In genomic region chr7:138001529-138002095, GRCh38 we compare ENCODE assay signal across 1 cellular context.
TF ChIP-seq lines count a peak whose summit lies in the region.

CREB3L2 (minus strand) TSS chr7:138002086; CDS start chr7:138001705, 381 bp downstream.

TF ChIP-seq in HepG2, 621 proteins besides CTCF, POLR2A, EP300 and RAD21 (continued from another document and continues in another):
- peak; percentile 39; the same call in 1 of the 2 replicates for TF ChIP-seq ZNF510 (CRISPR knock-in tag; IDR thresholded peaks at IDR 0.05; ENCODE audit: low read depth)
- TF ChIP-seq NR2C2 (CRISPR knock-in tag; IDR thresholded peaks at IDR 0.05; ENCODE audit: borderline replicate concordance) = peak; percentile 50; the same call in 1 of the 2 replicates
- TF ChIP-seq ZNF773 (CRISPR knock-in tag; IDR thresholded peaks at IDR 0.05; ENCODE audit: borderline replicate concordance) = no peak
- no peak for TF ChIP-seq ZNF570 (CRISPR knock-in tag; IDR thresholded peaks at IDR 0.05; ENCODE audit: borderline replicate concordance)
- no peak for TF ChIP-seq FUBP1 (CRISPR knock-in tag; IDR thresholded peaks at IDR 0.05; ENCODE audit: borderline replicate concordance)
- no peak for TF ChIP-seq SNRNP70 (IDR thresholded peaks at IDR 0.05; ENCODE audit: low read depth, low read length)
- TF ChIP-seq EED (CRISPR knock-in tag; IDR thresholded peaks at IDR 0.05) = peak; percentile 78; the same call in 1 of the 2 replicates
- TF ChIP-seq HOMEZ (CRISPR knock-in tag; IDR thresholded peaks at IDR 0.05; ENCODE audit: low read depth) = no peak
- no peak for TF ChIP-seq E2F5 (CRISPR knock-in tag; conservative IDR thresholded peaks at IDR 0.05)
- 0 out of 2 replicates have a peak, but pooled peaks have one; percentile 29 for TF ChIP-seq ZNF609 (CRISPR knock-in tag; IDR thresholded peaks at IDR 0.05; ENCODE audit: borderline replicate concordance)
- no peak for TF ChIP-seq ZNF879 (CRISPR knock-in tag; IDR thresholded peaks at IDR 0.05)
- no peak; the same call in 1 of the 2 replicates for TF ChIP-seq GABPB1 (CRISPR knock-in tag; IDR thresholded peaks at IDR 0.05)
- TF ChIP-seq ZNF331 (CRISPR knock-in tag; IDR thresholded peaks at IDR 0.05) = 0 out of 2 replicates have a peak, but pooled peaks have one; percentile 13
- no peak for TF ChIP-seq ZNF572 (CRISPR knock-in tag; IDR thresholded peaks at IDR 0.05)
- no peak for TF ChIP-seq HMGA1 (CRISPR knock-in tag; conservative IDR thresholded peaks at IDR 0.05)
- TF ChIP-seq TGIF2 (CRISPR knock-in tag; IDR thresholded peaks at IDR 0.05) = peak; percentile 86; the same call in 1 of the 2 replicates
- TF ChIP-seq PPARG (CRISPR knock-in tag; conservative IDR thresholded peaks at IDR 0.05) = no peak
- TF ChIP-seq TRIM22 (IDR thresholded peaks at IDR 0.05) = no peak
- TF ChIP-seq ARNT2 (CRISPR knock-in tag; IDR thresholded peaks at IDR 0.05; ENCODE audit: low read depth) = peak; percentile 43; the same call in 1 of the 2 replicates
- no peak for TF ChIP-seq MAZ (IDR thresholded peaks at IDR 0.05; ENCODE audit: borderline replicate concordance, low read depth, low read length)
- peak; percentile 46 for TF ChIP-seq MAZ (CRISPR knock-in tag; IDR thresholded peaks at IDR 0.05; ENCODE audit: low read depth)
- no peak for TF ChIP-seq KLF15 (CRISPR knock-in tag; IDR thresholded peaks at IDR 0.05; ENCODE audit: borderline replicate concordance)
- TF ChIP-seq ZHX1 (CRISPR knock-in tag; IDR thresholded peaks at IDR 0.05; ENCODE audit: low read depth) = no peak
- TF ChIP-seq ONECUT2 (CRISPR knock-in tag; IDR thresholded peaks at IDR 0.05) = no peak
- no peak for TF ChIP-seq MATR3 (CRISPR knock-in tag; IDR thresholded peaks at IDR 0.05)
- TF ChIP-seq SOX5 (CRISPR knock-in tag; IDR thresholded peaks at IDR 0.05; ENCODE audit: borderline replicate concordance) = no peak
- no peak for TF ChIP-seq ATF6 (CRISPR knock-in tag; conservative IDR thresholded peaks at IDR 0.05)
- no peak for TF ChIP-seq SUZ12 (IDR thresholded peaks at IDR 0.05; ENCODE audit: low read depth, low read length)
- no peak; the same call in 1 of the 2 replicates for TF ChIP-seq STAT6 (CRISPR knock-in tag; IDR thresholded peaks at IDR 0.05; ENCODE audit: borderline replicate concordance)
- TF ChIP-seq NCOA1 (CRISPR knock-in tag; IDR thresholded peaks at IDR 0.05) = no peak
- TF ChIP-seq ZBTB37 (CRISPR knock-in tag; IDR thresholded peaks at IDR 0.05) = no peak
- TF ChIP-seq ZNF17 (CRISPR knock-in tag; IDR thresholded peaks at IDR 0.05) = no peak
- TF ChIP-seq ZUFSP (CRISPR knock-in tag; IDR thresholded peaks at IDR 0.05; ENCODE audit: borderline replicate concordance) = no peak
- no peak for TF ChIP-seq FLYWCH1 (CRISPR knock-in tag; IDR thresholded peaks at IDR 0.05)
